Comparison of ENCODE assay signal across 13 cellular contexts in the genomic region with DNA sequence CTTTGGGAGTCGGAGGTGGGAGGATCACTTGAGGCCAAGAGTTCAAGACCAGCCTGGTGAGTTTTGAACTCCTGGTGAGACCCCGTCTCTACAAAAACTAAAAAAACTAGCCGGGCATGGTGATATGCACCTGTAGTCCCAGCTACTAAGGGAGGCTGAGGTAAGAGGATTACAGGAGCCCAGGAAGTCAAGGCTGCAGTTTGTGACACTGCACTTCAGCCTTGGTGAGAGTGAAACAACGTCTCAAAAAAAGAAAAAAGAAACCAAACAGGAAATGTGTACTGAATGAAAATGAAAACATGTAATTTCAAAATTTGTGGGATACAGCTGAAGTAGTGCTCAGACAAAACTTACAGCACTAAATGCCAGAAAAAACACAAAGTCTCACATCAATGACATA. TPM values are rescaled to one million over a fixed set of nuclear protein-coding genes. Genes with fewer than 3 reads are reported as not detected.
DNase-seq lines count a peak whose midpoint lies in the region; ATAC-seq, FAIRE-seq and TF ChIP-seq lines count a peak whose summit lies in the region.
"Had no signal": no experiment of that assay in that cellular context is flagged by ENCODE, and none has a peak within 500 bp of the region (broad histone marks: within the 10 kb centered on the region; RNA-seq: fewer than 3 reads in every experiment).

No MANE protein-coding gene starts in this region.

- POLR2A ChIA-PET in HepG2 (lab: Yijun Ruan, JAX): no interaction called here

- no peak for FAIRE-seq in HepG2 (lab: Jason Lieb, UNC)
- FAIRE-seq: H1 had no signal

- H3K36me3 ChIP-seq in right lobe of liver: no peaks in the 10 kb centered on the region
- H3K36me3 ChIP-seq in HepG2 (replicated peaks in 1 of 2; ENCODE audit: control insufficient read depth in 1 of 2, insufficient read depth in 2 of 2, low read length in 2 of 2): no peaks in the 10 kb centered on the region
- H3K36me3 ChIP-seq in MM.1S (replicated peaks; ENCODE audit: insufficient read depth, low read length): no peaks in the 10 kb centered on the region
- H3K36me3 ChIP-seq in body of pancreas (replicated peaks in 1 of 2; ENCODE audit: insufficient read depth in 1 of 2, low read depth in 2 of 2): no peaks in the 10 kb centered on the region
- H3K36me3 ChIP-seq in MG63: no peaks in the 10 kb centered on the region

- no TSS peak for BruUV-seq in HepG2 (replicated peaks; lab: Mats Ljungman, UMichigan)

- H3K9me3 ChIP-seq in right lobe of liver (no peaks in the 10 kb centered on the region), HepG2 (ENCODE audit: low read length) (no peaks in the 10 kb centered on the region), MM.1S (replicated peaks; ENCODE audit: insufficient read depth, low read length) (no peaks in the 10 kb centered on the region), body of pancreas (no peaks in the 10 kb centered on the region), MG63 (no peaks in the 10 kb centered on the region)

- TF ChIP-seq POLR2A in right lobe of liver (IDR thresholded peaks at IDR 0.05): no peak
- no peak for TF ChIP-seq POLR2A in HepG2 (IDR thresholded peaks at IDR 0.05; ENCODE audit: insufficient read depth in 1 of 2, low read depth in 2 of 2, low read length in 2 of 2)
- TF ChIP-seq POLR2A in body of pancreas (IDR thresholded peaks at IDR 0.05): no peak

- no peak for TF ChIP-seq RAD21 in HepG2 (CRISPR knock-in tag; IDR thresholded peaks at IDR 0.05)

- DNase-seq in right lobe of liver (no peak), HepG2 (ENCODE audit: low spot score) (no peak), MM.1S (peak; percentile 44), body of pancreas (no peak), MG63 (no peak), NCI-H774 (lab: John Stamatoyannopoulos, UW) (no peak), RPMI8226 (no peak)
- DNase-seq: effector memory CD4-positive, alpha-beta T cell; NCI-H1092 treated with DMSO at 0.1 percent for 48 hours; occipital lobe; SHP77 treated with DMSO at 0.1 percent for 48 hours had no signal

- no peaks in the 10 kb centered on the region for H3K9me2 ChIP-seq in MM.1S (replicated peaks; ENCODE audit: insufficient read depth, low read length)

- H3K79me2 ChIP-seq in HepG2 (ENCODE audit: insufficient read depth, low read length) (peaks cover 100% of the 10 kb centered on the region), MM.1S (ENCODE audit: low read length) (peaks cover 58% of the 10 kb centered on the region)

- no peak overlapping the region for H2AFZ ChIP-seq in HepG2 (ENCODE audit: low read length)
- no peak overlapping the region for H2AFZ ChIP-seq in MM.1S (ENCODE audit: low read length)

- peak in 1 of 4 donors; percentile 8 for ATAC-seq in right lobe of liver
- no peak for ATAC-seq in HepG2
- ATAC-seq in HG02678 (IDR thresholded peaks at IDR 0.05; ENCODE audit: unreplicated experiment): peak; percentile 63
- ATAC-seq in body of pancreas: no peak

- CTCF ChIA-PET in HepG2 (lab: Yijun Ruan, JAX; ENCODE audit: low intra/inter-chr PET ratio, low total read pairs): no interaction called here

- H3K9ac ChIP-seq in HepG2 (ENCODE audit: insufficient read depth, low read depth, low read length) (no peak overlapping the region), MM.1S (ENCODE audit: low read length) (no peak overlapping the region)

- no peak overlapping the region for H3K4me2 ChIP-seq in HepG2 (ENCODE audit: low read depth, low read length)
- H3K4me2 ChIP-seq in MM.1S (ENCODE audit: low read depth, low read length): peak overlapping the region; percentile 19; the same call in 1 of the 2 replicates

- peaks cover 0 to 28% (median 6%) of the 10 kb centered on the region in 4 donors for H3K4me1 ChIP-seq in right lobe of liver
- H3K4me1 ChIP-seq in HepG2 (ENCODE audit: insufficient read depth, low read length): peaks cover 76% of the 10 kb centered on the region
- 0 out of 2 replicates have a peak, but pooled peaks cover 16% of the 10 kb centered on the region for H3K4me1 ChIP-seq in MM.1S (ENCODE audit: low read length)
- H3K4me1 ChIP-seq in body of pancreas: peaks cover 42% of the 10 kb centered on the region

- H3K4me3 ChIP-seq in right lobe of liver (no peak overlapping the region), HepG2 (replicated peaks in 1 of 3; ENCODE audit: insufficient read depth in 1 of 3, low read depth in 2 of 3, low read length in 3 of 3) (no peak overlapping the region), MM.1S (ENCODE audit: low read length) (no peak overlapping the region), body of pancreas (no peak overlapping the region), MG63 (no peak overlapping the region)

- no peaks in the 10 kb centered on the region for H3K27me3 ChIP-seq in right lobe of liver
- H3K27me3 ChIP-seq in HepG2 (ENCODE audit: control insufficient read depth in 1 of 2, insufficient read depth in 2 of 2, low read length in 2 of 2): no peaks in the 10 kb centered on the region
- H3K27me3 ChIP-seq in MM.1S (replicated peaks; ENCODE audit: insufficient read depth, low read length): no peaks in the 10 kb centered on the region
- H3K27me3 ChIP-seq in body of pancreas: no peaks in the 10 kb centered on the region
- no peaks in the 10 kb centered on the region for H3K27me3 ChIP-seq in MG63

- H3F3A ChIP-seq in MM.1S (ENCODE audit: insufficient read depth, low read length): peaks cover 3% of the 10 kb centered on the region; the same call in 1 of the 2 replicates

- intact Hi-C loops in right lobe of liver (cut with DNase I) (no loop called here), HepG2 (cut with micrococcal nuclease; ENCODE audit: unreplicated experiment) (no loop called here), body of pancreas (cut with DNase I) (no loop called here)

- 25% methylated on average over 2 of the region's 4 CpGs for WGBS in right lobe of liver (ENCODE audit: insufficient coverage, low coverage, low lambda C conversion rate, missing lambda C conversion rate)
- 69% methylated on average over 4 of the region's 4 CpGs for WGBS in HepG2 (ENCODE audit: low lambda C conversion rate)
- WGBS in body of pancreas, 2 donors: 46 to 50% methylated on average over 4 of the region's 4 CpGs

- in situ Hi-C loops in HepG2 (cut with HindIII; ENCODE audit: extremely low pct_ligation_motif_present, low pct_unique_long_range_greater_than_20kb): no loop called here

- H4K20me1 ChIP-seq in HepG2 (ENCODE audit: insufficient read depth, low read length): peaks cover 42% of the 10 kb centered on the region
- H4K20me1 ChIP-seq in MM.1S (ENCODE audit: insufficient read depth, low read length): no peaks in the 10 kb centered on the region

- TF ChIP-seq EP300 in HepG2 (IDR thresholded peaks at IDR 0.05; ENCODE audit: low read depth in 2 of 2, low read length in 2 of 2) (no peak), HepG2 (CRISPR knock-in tag; IDR thresholded peaks at IDR 0.05; ENCODE audit: borderline replicate concordance) (no peak)

- H3K27ac ChIP-seq in right lobe of liver: peak overlapping the region in 2 of 3 donors; percentile 40 to 51
- H3K27ac ChIP-seq in HepG2 (ENCODE audit: extremely low read length, insufficient read depth, low read length): no peak overlapping the region
- H3K27ac ChIP-seq in MM.1S (ENCODE audit: low read length): no peak overlapping the region
- peak overlapping the region in 1 of 4 donors; percentile 8 for H3K27ac ChIP-seq in body of pancreas

- TF ChIP-seq CTCF in right lobe of liver (IDR thresholded peaks at IDR 0.05) (no peak), HepG2 (CRISPR knock-in tag; IDR thresholded peaks at IDR 0.05) (no peak), MM.1S (IDR thresholded peaks at IDR 0.05; ENCODE audit: low read length) (no peak), body of pancreas (IDR thresholded peaks at IDR 0.05) (no peak)

TF ChIP-seq in HepG2, 621 proteins besides CTCF, POLR2A, EP300 and RAD21 (continues in another document):
- TF ChIP-seq ZNF557 (CRISPR knock-in tag; IDR thresholded peaks at IDR 0.05) (no peak), KLF11 (CRISPR knock-in tag; IDR thresholded peaks at IDR 0.05) (no peak), TRIM24 (CRISPR knock-in tag; IDR thresholded peaks at IDR 0.05) (no peak), BRCA1 (CRISPR knock-in tag; IDR thresholded peaks at IDR 0.05) (no peak), CENPX (CRISPR knock-in tag; IDR thresholded peaks at IDR 0.05) (no peak)
- TF ChIP-seq, protein P1, sequence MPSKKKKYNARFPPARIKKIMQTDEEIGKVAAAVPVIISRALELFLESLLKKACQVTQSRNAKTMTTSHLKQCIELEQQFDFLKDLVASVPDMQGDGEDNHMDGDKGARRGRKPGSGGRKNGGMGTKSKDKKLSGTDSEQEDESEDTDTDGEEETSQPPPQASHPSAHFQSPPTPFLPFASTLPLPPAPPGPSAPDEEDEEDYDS (CRISPR knock-in tag; IDR thresholded peaks at IDR 0.05): no peak

RNA-seq across cellular contexts. Expression of a gene that starts 7.6 kb away (rescaled TPM):
- total RNA-seq in right lobe of liver (10 to 100 TPM; 12.1 to 24.8 (median 17.6) TPM), HepG2 (2016; rRNA removed; fragmentation: Illumina TruSeq; extraction: Trizol) (54.6 and 64.4 TPM in 2 replicates), body of pancreas (10 to 100 TPM; 34.3 to 39.4 TPM)
- 245 and 284 TPM in 2 replicates for total RNA-seq in HepG2 (2016; cell fraction: cytosol; rRNA removed; fragmentation: Illumina TruSeq; extraction: Trizol; ENCODE audit: low read depth)
- 54.1 and 61.8 TPM in 2 replicates for total RNA-seq in HepG2 (2016; cell fraction: insoluble cytoplasmic fraction; rRNA removed; fragmentation: Illumina TruSeq; extraction: Trizol)
- 83.7 and 98.1 TPM in 2 replicates for total RNA-seq in HepG2 (2016; cell fraction: membrane; rRNA removed; fragmentation: Illumina TruSeq; extraction: Trizol)
- total RNA-seq in HepG2 (2016; cell fraction: nucleus; rRNA removed; fragmentation: Illumina TruSeq; extraction: Trizol): 58.3 and 61.0 TPM in 2 replicates
- polyA plus RNA-seq in HepG2 (2011; rRNA removed): 15.9 and 25.0 TPM in 2 replicates
- 7.7 and 11.1 TPM in 2 replicates for polyA plus RNA-seq in HepG2 (2011; cell fraction: cytosol; rRNA removed)
- 18.5 and 19.2 TPM in 2 replicates for polyA plus RNA-seq in HepG2 (2011; cell fraction: nucleus; rRNA removed)
- polyA plus RNA-seq in HepG2 (2012): 15.2 and 21.2 TPM in 2 replicates
- 0.86 and 0.93 TPM in 2 replicates for polyA plus RNA-seq in HepG2 (2016; cell fraction: cytosol; fragmentation: Illumina TruSeq; extraction: Trizol; ENCODE audit: low read depth)
- polyA plus RNA-seq in HepG2 (2016; cell fraction: insoluble cytoplasmic fraction; fragmentation: Illumina TruSeq; extraction: Trizol; ENCODE audit: low read depth): 44.3 and 46.9 TPM in 2 replicates
- 6.4 and 6.9 TPM in 2 replicates for polyA plus RNA-seq in HepG2 (2016; cell fraction: membrane; fragmentation: Illumina TruSeq; extraction: Trizol; ENCODE audit: low read depth)
- polyA plus RNA-seq in HepG2 (2016; cell fraction: nucleus; fragmentation: Illumina TruSeq; extraction: Trizol; ENCODE audit: insufficient read depth, low read depth): 52.4 and 57.1 TPM in 2 replicates
- 3.7 and 13.7 TPM in 2 replicates for polyA minus RNA-seq in HepG2 (2011; rRNA and poly(A)+ RNA removed; ENCODE audit: low replicate concordance)
- 36.2 and 37.1 TPM in 2 replicates for polyA minus RNA-seq in HepG2 (2011; cell fraction: cytosol; rRNA and poly(A)+ RNA removed)
- polyA minus RNA-seq in HepG2 (2011; cell fraction: nucleus; rRNA and poly(A)+ RNA removed): 132 TPM in 2 replicates
- total RNA-seq in MG63 (2014; rRNA removed; shearing (Covaris generic); ENCODE audit: low replicate concordance): 18.0 and 34.1 TPM in 2 replicates

Comparison
In these comparisons a context has a peak if more than half of its experiments do, and no peak if none do; other contexts are left out.
1. H3K27ac ChIP-seq: peak in right lobe of liver (2 of 3); none in HepG2 (single experiment) and MM.1S (single experiment).